8 cellular contexts compared by ENCODE assay signal in genomic region chr1:29236993-29237905, GRCh38. TPM values are rescaled to one million over a fixed set of nuclear protein-coding genes. Genes with fewer than 3 reads are reported as not detected.
DNase-seq lines count a peak whose midpoint lies in the region; ATAC-seq, FAIRE-seq and TF ChIP-seq lines count a peak whose summit lies in the region.

No MANE protein-coding gene starts in this region.

- peak overlapping the region; percentile 68 for H3K4me3 ChIP-seq in BLaER1
- peak overlapping the region; percentile 74 to 100 for H3K4me3 ChIP-seq in foreskin fibroblast (ENCODE audit: low read depth in 1 of 2, low read length in 2 of 2)

- H3K27me3 ChIP-seq in BLaER1: peaks cover 60% of the 10 kb centered on the region

- H3K4me2 ChIP-seq in BLaER1: peak overlapping the region; percentile 95

- H3K9ac ChIP-seq in BLaER1: no peak overlapping the region; the same call in 1 of the 2 replicates

- no peak for ATAC-seq in HG03108 (IDR thresholded peaks at IDR 0.05; ENCODE audit: unreplicated experiment)

- peaks cover 21% of the 10 kb centered on the region for H3K4me1 ChIP-seq in BLaER1

- peaks cover 55% of the 10 kb centered on the region for H3K27me3 Mint-ChIP-seq in activated T-cell treated with anti-CD3 and anti-CD28 coated beads, Interleukin-2, amount 50 U/mL, for 24 hours
- H3K27me3 Mint-ChIP-seq in neural crest cell (ENCODE audit: low read depth): peaks cover 80% of the 10 kb centered on the region

- H3K27ac Mint-ChIP-seq in activated T-cell treated with anti-CD3 and anti-CD28 coated beads, Interleukin-2, amount 50 U/mL, for 24 hours: peak overlapping the region; percentile 23
- peak overlapping the region; percentile 63 for H3K27ac Mint-ChIP-seq in neural crest cell (ENCODE audit: unreplicated experiment)

- peak overlapping the region; percentile 65 for H3K4me3 Mint-ChIP-seq in activated T-cell treated with anti-CD3 and anti-CD28 coated beads, Interleukin-2, amount 50 U/mL, for 24 hours
- H3K4me3 Mint-ChIP-seq in neural crest cell: peak overlapping the region; percentile 84

- TF ChIP-seq CTCF in foreskin fibroblast (IDR thresholded peaks at IDR 0.05; ENCODE audit: low read depth, low read length) (no peak), neural crest cell (conservative IDR thresholded peaks at IDR 0.05) (no peak)

- peaks cover 19% of the 10 kb centered on the region for H3K4me1 Mint-ChIP-seq in activated T-cell treated with anti-CD3 and anti-CD28 coated beads, Interleukin-2, amount 50 U/mL, for 24 hours (ENCODE audit: low read depth)
- peaks cover 21% of the 10 kb centered on the region for H3K4me1 Mint-ChIP-seq in neural crest cell

- H3K36me3 ChIP-seq in BLaER1: no peaks in the 10 kb centered on the region

- H3K27ac ChIP-seq in BLaER1: no peak overlapping the region

- peaks cover 36% of the 10 kb centered on the region for H4K20me1 ChIP-seq in BLaER1

- H3K9me3 ChIP-seq in BLaER1: no peaks in the 10 kb centered on the region

- no peaks in the 10 kb centered on the region for H3K36me3 Mint-ChIP-seq in activated T-cell treated with anti-CD3 and anti-CD28 coated beads, Interleukin-2, amount 50 U/mL, for 24 hours (ENCODE audit: low read depth)
- no peaks in the 10 kb centered on the region for H3K36me3 Mint-ChIP-seq in neural crest cell (ENCODE audit: low read depth)

- DNase-seq in HTR-8/SVneo (ENCODE audit: insufficient read length, low spot score) (peak; percentile 29), foreskin fibroblast (peak in 1 of 2 donors; percentile 71), neural crest cell (ENCODE audit: low read depth, low spot score) (peak; percentile 26), AML-193 (lab: John Stamatoyannopoulos, UW) (no peak)
- peak; percentile 45 for DNase-seq in activated T-cell treated with anti-CD3 and anti-CD28 coated beads, Interleukin-2, amount 50 U/mL, for 24 hours
- DNase-seq in activated effector memory CD4-positive, alpha-beta T cell treated with anti-CD3 and anti-CD28 coated beads, Interleukin-2, amount 50 U/mL, for 16 hours: no peak

- H3K9me3 Mint-ChIP-seq in activated T-cell treated with anti-CD3 and anti-CD28 coated beads, Interleukin-2, amount 50 U/mL, for 24 hours: no peaks in the 10 kb centered on the region
- H3K9me3 Mint-ChIP-seq in neural crest cell: no peaks in the 10 kb centered on the region

- no peak for FAIRE-seq in HTR-8/SVneo (lab: Jason Lieb, UNC)

RNA-seq across cellular contexts. Expression of gene PTPRU, which starts 0.9 kb away (rescaled TPM):
- 4.8 and 5.1 TPM in 2 replicates for total RNA-seq in neural crest cell

RNA-seq across cellular contexts. Expression of gene MECR, which starts 6.5 kb away (rescaled TPM):
- total RNA-seq in neural crest cell: 24.6 and 28.4 TPM in 2 replicates

RNA-seq across cellular contexts. Expression of gene SRSF4, which starts 55.5 kb away (rescaled TPM):
- total RNA-seq in neural crest cell: 109 and 112 TPM in 2 replicates

Comparison
In these comparisons a context has a peak if more than half of its experiments do, and no peak if none do; other contexts are left out.
1. DNase-seq: peak in HTR-8/SVneo (single experiment), activated T-cell treated with anti-CD3 and anti-CD28 coated beads, Interleukin-2, amount 50 U/mL, for 24 hours (single experiment) and neural crest cell (single experiment); none in AML-193 (0 of 2) and activated effector memory CD4-positive, alpha-beta T cell treated with anti-CD3 and anti-CD28 coated beads, Interleukin-2, amount 50 U/mL, for 16 hours (single experiment).